13 cellular contexts compared by ENCODE assay signal in genomic region chr12:53214221-53214620, GRCh38. TPM values are rescaled to one million over a fixed set of nuclear protein-coding genes. Genes with fewer than 3 reads are reported as not detected.
DNase-seq lines count a peak whose midpoint lies in the region; ATAC-seq, FAIRE-seq and TF ChIP-seq lines count a peak whose summit lies in the region.
"Had no signal": no experiment of that assay in that cellular context is flagged by ENCODE, and none has a peak within 500 bp of the region (broad histone marks: within the 10 kb centered on the region; RNA-seq: fewer than 3 reads in every experiment).

No MANE protein-coding gene starts in this region.

- FAIRE-seq in urothelium cell line (lab: Jason Lieb, UNC): no peak

- intact Hi-C loops in activated T-helper 2 cell treated with anti-CD3 and anti-CD28 coated beads, Interferon-gamma antibody, Interleukin-2, Interleukin-4, amounts not matched to agents 10 μg/mL and 5 μg/mL and 100 μg/mL, durations not matched to agents 14 hours and 24 hours and 36 hours (cut with micrococcal nuclease): no loop called here

- CTCF ChIA-PET in activated naive CD4-positive, alpha-beta T cell treated with anti-CD3 and anti-CD28 coated beads, Interleukin-2, amount 10 ng/mL, durations not matched to agents 7 days and 5 days (lab: Charles Lee): interaction anchor here (0.7 to 13.8 kb wide), 26 partner anchors 9 to 131 kb away, joined by 3 to 250 read pairs (median 7); partner anchors contain the start of genes AAAS, CSAD, ESPL1 and MYG1

- H3K4me1 Mint-ChIP-seq in activated naive CD4-positive, alpha-beta T cell treated with anti-CD3 and anti-CD28 coated beads, Interleukin-2, amount 10 ng/mL, durations not matched to agents 7 days and 5 days: peaks cover 82% of the 10 kb centered on the region
- H3K4me1 Mint-ChIP-seq in activated naive CD8-positive, alpha-beta T cell treated with anti-CD3 and anti-CD28 coated beads, Interleukin-2, amount 50 U/mL, for 24 hours: peaks cover 68% of the 10 kb centered on the region
- peaks cover 55% of the 10 kb centered on the region for H3K4me1 Mint-ChIP-seq in activated T-helper 2 cell treated with anti-CD3 and anti-CD28 coated beads, Interferon-gamma antibody, Interleukin-2, Interleukin-4, amounts not matched to agents 10 μg/mL and 5 μg/mL and 100 μg/mL, durations not matched to agents 14 hours and 24 hours and 36 hours (ENCODE audit: low read depth)

- H3K4me3 ChIP-seq in lung: no peak overlapping the region
- peak overlapping the region in 1 of 4 donors; percentile 7 for H3K4me3 ChIP-seq in upper lobe of left lung
- H3K4me3 ChIP-seq: thoracic aorta had no signal

- H3K27me3 Mint-ChIP-seq in activated naive CD4-positive, alpha-beta T cell treated with anti-CD3 and anti-CD28 coated beads, Interleukin-2, amount 10 ng/mL, durations not matched to agents 7 days and 5 days: no peaks in the 10 kb centered on the region
- no peaks in the 10 kb centered on the region for H3K27me3 Mint-ChIP-seq in activated naive CD8-positive, alpha-beta T cell treated with anti-CD3 and anti-CD28 coated beads, Interleukin-2, amount 50 U/mL, for 24 hours
- no peaks in the 10 kb centered on the region for H3K27me3 Mint-ChIP-seq in activated T-helper 2 cell treated with anti-CD3 and anti-CD28 coated beads, Interferon-gamma antibody, Interleukin-2, Interleukin-4, amounts not matched to agents 10 μg/mL and 5 μg/mL and 100 μg/mL, durations not matched to agents 14 hours and 24 hours and 36 hours (ENCODE audit: low read depth)

- peaks cover 72% of the 10 kb centered on the region for H3K36me3 Mint-ChIP-seq in activated naive CD4-positive, alpha-beta T cell treated with anti-CD3 and anti-CD28 coated beads, Interleukin-2, amount 10 ng/mL, durations not matched to agents 7 days and 5 days
- H3K36me3 Mint-ChIP-seq in activated naive CD4-positive, alpha-beta T cell treated with anti-CD3 and anti-CD28 coated beads, Interleukin-2, amount 50 U/mL, for 72 hours: peaks cover 4 to 15% of the 10 kb centered on the region in 2 donors
- peaks cover 20% of the 10 kb centered on the region for H3K36me3 Mint-ChIP-seq in activated naive CD8-positive, alpha-beta T cell treated with anti-CD3 and anti-CD28 coated beads, Interleukin-2, amount 50 U/mL, for 24 hours (ENCODE audit: low read depth)
- peaks cover 65% of the 10 kb centered on the region for H3K36me3 Mint-ChIP-seq in activated T-helper 2 cell treated with anti-CD3 and anti-CD28 coated beads, Interferon-gamma antibody, Interleukin-2, Interleukin-4, amounts not matched to agents 10 μg/mL and 5 μg/mL and 100 μg/mL, durations not matched to agents 14 hours and 24 hours and 36 hours (ENCODE audit: low read depth)

- no peak for TF ChIP-seq EP300 in upper lobe of left lung (IDR thresholded peaks at IDR 0.05)

- 78 to 83% methylated on average over 5 of the region's 5 CpGs for WGBS in lung, 2 donors
- 67 to 73% methylated on average over 5 of the region's 5 CpGs for WGBS in upper lobe of left lung, 2 donors

- TF ChIP-seq CTCF in lung (IDR thresholded peaks at IDR 0.05; ENCODE audit: control extremely low read depth, extremely low read depth): no peak
- TF ChIP-seq CTCF in upper lobe of left lung (IDR thresholded peaks at IDR 0.05): no peak
- TF ChIP-seq CTCF in GM10266 (IDR thresholded peaks at IDR 0.05; ENCODE audit: control insufficient read depth, insufficient read depth, low read depth, missing control alignments): no peak

- DNase-seq in activated naive CD4-positive, alpha-beta T cell treated with anti-CD3 and anti-CD28 coated beads, Interleukin-2, amount 10 ng/mL, durations not matched to agents 7 days and 5 days: no peak
- DNase-seq in activated naive CD4-positive, alpha-beta T cell treated with anti-CD3 and anti-CD28 coated beads, Interleukin-2, amount 50 U/mL, for 72 hours (ENCODE audit: low spot score in 2 of 2): no peak
- DNase-seq in activated naive CD8-positive, alpha-beta T cell treated with anti-CD3 and anti-CD28 coated beads, Interleukin-2, amount 50 U/mL, for 24 hours: no peak
- DNase-seq in lung (ENCODE audit: low spot score) (no peak), upper lobe of left lung (no peak), GM10266 (ENCODE audit: extremely low spot score) (no peak), urothelium cell line (ENCODE audit: low spot score) (no peak)
- DNase-seq in activated T-helper 2 cell treated with anti-CD3 and anti-CD28 coated beads, Interferon-gamma antibody, Interleukin-2, Interleukin-4, amounts not matched to agents 10 μg/mL and 5 μg/mL and 100 μg/mL, durations not matched to agents 14 hours and 24 hours and 36 hours (ENCODE audit: low spot score): no peak
- DNase-seq: activated T-cell treated with anti-CD3 and anti-CD28 coated beads, Interleukin-2, amount 50 U/mL, for 4 hours; kidney glomerular epithelial cell; NCI-H1694 treated with DMSO at 0.1 percent for 48 hours; NCI-H524 had no signal

- H3K9me3 ChIP-seq in lung (ENCODE audit: control insufficient read depth in 2 of 2, insufficient read depth in 1 of 2, low read length in 1 of 2): no peaks in the 10 kb centered on the region
- no peaks in the 10 kb centered on the region for H3K9me3 ChIP-seq in upper lobe of left lung
- H3K9me3 ChIP-seq: thoracic aorta had no signal

- no peak overlapping the region for H3K4me3 Mint-ChIP-seq in activated naive CD4-positive, alpha-beta T cell treated with anti-CD3 and anti-CD28 coated beads, Interleukin-2, amount 10 ng/mL, durations not matched to agents 7 days and 5 days
- no peak overlapping the region for H3K4me3 Mint-ChIP-seq in activated naive CD8-positive, alpha-beta T cell treated with anti-CD3 and anti-CD28 coated beads, Interleukin-2, amount 50 U/mL, for 24 hours
- no peak overlapping the region for H3K4me3 Mint-ChIP-seq in activated T-helper 2 cell treated with anti-CD3 and anti-CD28 coated beads, Interferon-gamma antibody, Interleukin-2, Interleukin-4, amounts not matched to agents 10 μg/mL and 5 μg/mL and 100 μg/mL, durations not matched to agents 14 hours and 24 hours and 36 hours (ENCODE audit: low read depth)
- H3K4me3 Mint-ChIP-seq: activated T-cell treated with anti-CD3 and anti-CD28 coated beads, Interleukin-2, amount 50 U/mL, for 4 hours had no signal

- H3K4me1 ChIP-seq in lung (ENCODE audit: control insufficient read depth in 2 of 2, insufficient read depth in 2 of 2, low read length in 2 of 2) (peaks cover 0 to 34% of the 10 kb centered on the region in 2 donors), upper lobe of left lung (peaks cover 50 to 72% (median 63%) of the 10 kb centered on the region in 4 donors)

- peak overlapping the region; percentile 69 for H3K27ac Mint-ChIP-seq in activated naive CD4-positive, alpha-beta T cell treated with anti-CD3 and anti-CD28 coated beads, Interleukin-2, amount 10 ng/mL, durations not matched to agents 7 days and 5 days
- H3K27ac Mint-ChIP-seq in activated naive CD4-positive, alpha-beta T cell treated with anti-CD3 and anti-CD28 coated beads, Interleukin-2, amount 50 U/mL, for 72 hours: no peak overlapping the region
- H3K27ac Mint-ChIP-seq in activated naive CD8-positive, alpha-beta T cell treated with anti-CD3 and anti-CD28 coated beads, Interleukin-2, amount 50 U/mL, for 24 hours: peak overlapping the region; percentile 40
- H3K27ac Mint-ChIP-seq in activated T-helper 2 cell treated with anti-CD3 and anti-CD28 coated beads, Interferon-gamma antibody, Interleukin-2, Interleukin-4, amounts not matched to agents 10 μg/mL and 5 μg/mL and 100 μg/mL, durations not matched to agents 14 hours and 24 hours and 36 hours: no peak overlapping the region

- peak overlapping the region; percentile 24 to 57 for H3K27ac ChIP-seq in lung (ENCODE audit: low read depth in 1 of 2, low read length in 1 of 2)
- H3K27ac ChIP-seq in upper lobe of left lung: peak overlapping the region; percentile 98 to 100 (median 99)

- H3K36me3 ChIP-seq in lung (ENCODE audit: control insufficient read depth in 2 of 2, insufficient read depth in 2 of 2, low read length in 2 of 2) (peaks cover 0 to 28% of the 10 kb centered on the region in 2 donors), upper lobe of left lung (peaks cover 0 to 48% (median 45%) of the 10 kb centered on the region in 4 donors)

- H3K27me3 ChIP-seq in lung (ENCODE audit: control insufficient read depth, insufficient read depth) (no peaks in the 10 kb centered on the region), upper lobe of left lung (no peaks in the 10 kb centered on the region)

- no peaks in the 10 kb centered on the region for H3K9me3 Mint-ChIP-seq in activated naive CD4-positive, alpha-beta T cell treated with anti-CD3 and anti-CD28 coated beads, Interleukin-2, amount 10 ng/mL, durations not matched to agents 7 days and 5 days
- H3K9me3 Mint-ChIP-seq in activated naive CD4-positive, alpha-beta T cell treated with anti-CD3 and anti-CD28 coated beads, Interleukin-2, amount 50 U/mL, for 72 hours: no peaks in the 10 kb centered on the region
- H3K9me3 Mint-ChIP-seq in activated naive CD8-positive, alpha-beta T cell treated with anti-CD3 and anti-CD28 coated beads, Interleukin-2, amount 50 U/mL, for 24 hours: no peaks in the 10 kb centered on the region
- no peaks in the 10 kb centered on the region for H3K9me3 Mint-ChIP-seq in activated T-helper 2 cell treated with anti-CD3 and anti-CD28 coated beads, Interferon-gamma antibody, Interleukin-2, Interleukin-4, amounts not matched to agents 10 μg/mL and 5 μg/mL and 100 μg/mL, durations not matched to agents 14 hours and 24 hours and 36 hours
- H3K9me3 Mint-ChIP-seq: activated T-cell treated with anti-CD3 and anti-CD28 coated beads, Interleukin-2, amount 50 U/mL, for 4 hours had no signal

- TF ChIP-seq POLR2A in upper lobe of left lung (IDR thresholded peaks at IDR 0.05): no peak

- no peak for ATAC-seq in activated naive CD4-positive, alpha-beta T cell treated with anti-CD3 and anti-CD28 coated beads, Interleukin-2, amount 50 U/mL, for 72 hours
- ATAC-seq in activated naive CD8-positive, alpha-beta T cell treated with anti-CD3 and anti-CD28 coated beads, Interleukin-2, amount 50 U/mL, for 24 hours: no peak
- no peak for ATAC-seq in lung (ENCODE audit: insufficient read depth, low FRiP score)
- ATAC-seq in upper lobe of left lung (ENCODE audit: low FRiP score in 2 of 2): no peak

RNA-seq across cellular contexts. Expression of gene ITGB7, which starts 7.2 kb away (rescaled TPM):
- 10 to 100 TPM; 71.4 to 76.3 TPM for total RNA-seq in activated naive CD4-positive, alpha-beta T cell treated with anti-CD3 and anti-CD28 coated beads, Interleukin-2, amount 50 U/mL, for 72 hours
- total RNA-seq in lung (1 to 10 TPM; 2.3 to 7.9 TPM), upper lobe of left lung (10 to 100 TPM in 1 of 6 donors, 1 to 10 TPM in 5; 3.1 to 12.9 (median 4.7) TPM)
- 1 to 10 TPM; 3.9 to 6.1 TPM for polyA plus RNA-seq in lung
- 200 and 208 TPM in 2 replicates for total RNA-seq in activated T-helper 2 cell treated with anti-CD3 and anti-CD28 coated beads, Interferon-gamma antibody, Interleukin-2, Interleukin-4, amounts not matched to agents 10 μg/mL and 5 μg/mL and 100 μg/mL, durations not matched to agents 14 hours and 24 hours and 36 hours

RNA-seq across cellular contexts. Expression of gene RARG, which starts 17.8 kb away (rescaled TPM):
- 10 to 100 TPM; 15.5 to 23.5 TPM for total RNA-seq in activated naive CD4-positive, alpha-beta T cell treated with anti-CD3 and anti-CD28 coated beads, Interleukin-2, amount 50 U/mL, for 72 hours
- 10 to 100 TPM; 27.8 to 29.7 TPM for total RNA-seq in lung
- polyA plus RNA-seq in lung: 10 to 100 TPM; 12.0 to 14.2 TPM
- 10 to 100 TPM; 21.2 to 43.0 (median 32.1) TPM for total RNA-seq in upper lobe of left lung
- 38.5 and 40.1 TPM in 2 replicates for total RNA-seq in activated T-helper 2 cell treated with anti-CD3 and anti-CD28 coated beads, Interferon-gamma antibody, Interleukin-2, Interleukin-4, amounts not matched to agents 10 μg/mL and 5 μg/mL and 100 μg/mL, durations not matched to agents 14 hours and 24 hours and 36 hours

RNA-seq across cellular contexts. Expression of gene CSAD, which starts 33.5 kb away (rescaled TPM):
- total RNA-seq in activated naive CD4-positive, alpha-beta T cell treated with anti-CD3 and anti-CD28 coated beads, Interleukin-2, amount 50 U/mL, for 72 hours: 10 to 100 TPM; 24.4 to 55.8 TPM
- total RNA-seq in lung (10 to 100 TPM; 30.1 to 48.8 TPM), upper lobe of left lung (100 to 1,000 TPM in 1 of 6 donors, 10 to 100 TPM in 5; 19.8 to 164 (median 28.6) TPM)
- polyA plus RNA-seq in lung: 10 to 100 TPM; 21.7 to 36.5 TPM
- total RNA-seq in activated T-helper 2 cell treated with anti-CD3 and anti-CD28 coated beads, Interferon-gamma antibody, Interleukin-2, Interleukin-4, amounts not matched to agents 10 μg/mL and 5 μg/mL and 100 μg/mL, durations not matched to agents 14 hours and 24 hours and 36 hours: 20.2 TPM in 2 replicates

RNA-seq across cellular contexts. Expression of gene ZNF740, which starts 33.7 kb away (rescaled TPM):
- 10 to 100 TPM; 36.8 to 43.2 TPM for total RNA-seq in activated naive CD4-positive, alpha-beta T cell treated with anti-CD3 and anti-CD28 coated beads, Interleukin-2, amount 50 U/mL, for 72 hours
- 10 to 100 TPM; 28.0 to 37.4 TPM for total RNA-seq in lung
- 1 to 10 TPM; 7.8 to 8.6 TPM for polyA plus RNA-seq in lung
- 10 to 100 TPM in 5 of 6 donors, 1 to 10 TPM in 1; 9.6 to 52.4 (median 24.0) TPM for total RNA-seq in upper lobe of left lung
- total RNA-seq in activated T-helper 2 cell treated with anti-CD3 and anti-CD28 coated beads, Interferon-gamma antibody, Interleukin-2, Interleukin-4, amounts not matched to agents 10 μg/mL and 5 μg/mL and 100 μg/mL, durations not matched to agents 14 hours and 24 hours and 36 hours: 44.9 and 45.5 TPM in 2 replicates

RNA-seq across cellular contexts. Expression of gene ESPL1, which starts 53.9 kb away (rescaled TPM):
- total RNA-seq in activated naive CD4-positive, alpha-beta T cell treated with anti-CD3 and anti-CD28 coated beads, Interleukin-2, amount 50 U/mL, for 72 hours: 10 to 100 TPM; 32.8 to 76.3 TPM
- 1 to 10 TPM; 2.0 to 6.7 TPM for total RNA-seq in lung
- under 1 TPM; 0.77 to 0.97 TPM for polyA plus RNA-seq in lung
- 1 to 10 TPM; 1.5 to 5.3 (median 2.1) TPM for total RNA-seq in upper lobe of left lung
- 72.6 and 75.3 TPM in 2 replicates for total RNA-seq in activated T-helper 2 cell treated with anti-CD3 and anti-CD28 coated beads, Interferon-gamma antibody, Interleukin-2, Interleukin-4, amounts not matched to agents 10 μg/mL and 5 μg/mL and 100 μg/mL, durations not matched to agents 14 hours and 24 hours and 36 hours

Comparison
In these comparisons a context has a peak if more than half of its experiments do, and no peak if none do; other contexts are left out.
1. H3K27ac Mint-ChIP-seq: peak in activated naive CD4-positive, alpha-beta T cell treated with anti-CD3 and anti-CD28 coated beads, Interleukin-2, amount 10 ng/mL, durations not matched to agents 7 days and 5 days (single experiment) and activated naive CD8-positive, alpha-beta T cell treated with anti-CD3 and anti-CD28 coated beads, Interleukin-2, amount 50 U/mL, for 24 hours (single experiment); none in activated naive CD4-positive, alpha-beta T cell treated with anti-CD3 and anti-CD28 coated beads, Interleukin-2, amount 50 U/mL, for 72 hours (0 of 2) and activated T-helper 2 cell treated with anti-CD3 and anti-CD28 coated beads, Interferon-gamma antibody, Interleukin-2, Interleukin-4, amounts not matched to agents 10 μg/mL and 5 μg/mL and 100 μg/mL, durations not matched to agents 14 hours and 24 hours and 36 hours (single experiment).
2. RNA of gene ITGB7, which starts 7.2 kb away (total RNA-seq): 200 to 208 TPM in activated T-helper 2 cell treated with anti-CD3 and anti-CD28 coated beads, Interferon-gamma antibody, Interleukin-2, Interleukin-4, amounts not matched to agents 10 μg/mL and 5 μg/mL and 100 μg/mL, durations not matched to agents 14 hours and 24 hours and 36 hours and 71.4 to 76.3 TPM in activated naive CD4-positive, alpha-beta T cell treated with anti-CD3 and anti-CD28 coated beads, Interleukin-2, amount 50 U/mL, for 72 hours; 2.3 to 7.9 TPM in lung and 3.1 to 12.9 TPM in upper lobe of left lung; every median in the first group is over 4 times any median in the second.